Comparison of ENCODE assay signal across 30 cellular contexts in the genomic region with DNA sequence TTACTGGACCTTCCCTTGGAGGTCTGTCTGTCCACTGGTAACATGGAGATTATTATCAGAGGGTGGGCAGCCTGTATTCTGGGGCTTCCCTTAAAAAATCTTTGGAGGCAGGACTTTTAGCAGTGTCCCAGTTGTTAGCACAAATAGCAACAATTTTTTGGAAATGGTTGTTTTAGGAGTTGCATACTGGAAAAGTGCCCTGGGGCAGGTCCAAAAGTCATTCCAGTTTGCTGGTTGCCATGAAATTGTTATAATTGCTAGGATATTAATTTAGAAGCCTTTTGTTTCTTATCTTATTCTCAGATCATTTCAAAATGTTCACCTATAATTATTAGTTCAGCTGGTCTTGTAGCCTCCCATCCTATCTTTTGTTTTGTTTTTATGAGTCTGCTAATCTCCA.
"Had no signal": no experiment of that assay in that cellular context is flagged by ENCODE, and none has a peak within 500 bp of the region (broad histone marks: within the 10 kb centered on the region; RNA-seq: fewer than 3 reads in every experiment).

No MANE protein-coding gene starts in this region.

- H3K27me3 ChIP-seq: adrenal gland, body of pancreas, brain microvascular endothelial cell, breast epithelium had no signal

- DNase-seq: activated B cell treated with CpG ODN at 0.5 μM for 24 hours; activated CD4-positive, alpha-beta memory T cell treated with anti-CD3 and anti-CD28 coated beads for 36 hours; activated CD4-positive, alpha-beta T cell treated with anti-CD3 and anti-CD28 coated beads for 4 hours; activated CD4-positive, alpha-beta T cell treated with anti-CD3 and anti-CD28 coated beads, Interleukin-2, amount 10 ng/mL, durations not matched to agents 24 days and 14 days; activated CD4-positive, alpha-beta T cell treated with anti-CD3 and anti-CD28 coated beads, Interleukin-2, amount 50 U/mL, for 1 hour; activated CD4-positive, alpha-beta T cell treated with anti-CD3 and anti-CD28 coated beads, Interleukin-2, amount 50 U/mL, for 4 hours; activated CD4-positive, CD25-positive, alpha-beta regulatory T cell treated with anti-CD3 and anti-CD28 coated beads, Interleukin-2, amount 50 U/mL, for 72 hours; activated CD8-positive, alpha-beta memory T cell treated with anti-CD3 and anti-CD28 coated beads, Interleukin-2, amount 50 U/mL, for 4 hours; activated CD8-positive, alpha-beta T cell treated with anti-CD3 and anti-CD28 coated beads for 36 hours; activated effector memory CD4-positive, alpha-beta T cell treated with anti-CD3 and anti-CD28 coated beads, Interleukin-2, amount 50 U/mL, for 16 hours; activated gamma-delta T cell treated with Interleukin-2 at 50 U/mL for 16 hours; activated naive CD4-positive, alpha-beta T cell; activated naive CD4-positive, alpha-beta T cell treated with anti-CD3 and anti-CD28 coated beads for 36 hours; activated naive CD4-positive, alpha-beta T cell treated with anti-CD3 and anti-CD28 coated beads, Interleukin-2, amount 50 U/mL, for 16 hours; activated naive CD8-positive, alpha-beta T cell treated with anti-CD3 and anti-CD28 coated beads for 36 hours; activated T-cell treated with anti-CD3 and anti-CD28 coated beads for 4 hours; activated T-cell treated with anti-CD3 and anti-CD28 coated beads, Interleukin-2, amount 50 U/mL, for 1 hour; activated T-cell treated with anti-CD3 and anti-CD28 coated beads, Interleukin-2, amount 50 U/mL, for 4 hours; activated T-cell treated with anti-CD3 and anti-CD28 coated beads, Interleukin-2, amount 50 U/mL, for 72 hours; adrenal gland; amniotic stem cell; aorta; body of pancreas; brain microvascular endothelial cell; central memory CD4-positive, alpha-beta T cell; T-helper 1 cell; T-helper 2 cell; T-helper 9 cell had no signal

- H3K36me3 ChIP-seq: adrenal gland, brain microvascular endothelial cell, breast epithelium had no signal

- H3K4me3 ChIP-seq: adrenal gland, body of pancreas, breast epithelium had no signal

- H3K4me1 ChIP-seq: adrenal gland, body of pancreas, breast epithelium had no signal

- H3K27ac ChIP-seq: adrenal gland, body of pancreas, brain microvascular endothelial cell, breast epithelium, VCaP had no signal

- H3K9me3 ChIP-seq: adrenal gland, breast epithelium had no signal
